9 cellular contexts compared by ENCODE assay signal in the genomic region with DNA sequence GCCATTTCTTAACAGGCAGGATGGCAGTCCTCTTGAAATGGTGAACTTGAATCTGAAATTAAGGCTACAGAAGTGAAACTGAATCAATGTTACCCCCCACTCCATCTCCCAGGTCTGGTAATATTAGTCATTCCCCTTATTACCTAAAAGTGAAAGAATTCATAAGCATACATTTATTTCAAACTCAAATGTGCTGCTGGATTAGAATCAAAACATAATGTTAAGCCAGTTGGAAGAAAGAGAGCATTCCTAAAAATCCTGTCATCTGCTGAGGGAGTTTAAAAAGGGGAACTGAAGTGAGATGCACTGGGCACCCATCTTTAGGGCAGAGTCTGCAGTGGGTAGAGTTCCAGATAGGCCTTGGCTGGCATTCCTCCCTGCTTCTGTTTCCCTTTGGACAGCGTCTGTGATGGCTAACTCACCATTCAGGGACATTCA. TPM values are rescaled to one million over a fixed set of nuclear protein-coding genes. Genes with fewer than 3 reads are reported as not detected.
A peak's percentile ranks its signal among the peaks of the same experiment; 100 is the strongest.
DNase-seq lines count a peak whose midpoint lies in the region; ATAC-seq and TF ChIP-seq lines count a peak whose summit lies in the region.
"Had no signal": no experiment of that assay in that cellular context is flagged by ENCODE, and none has a peak within 500 bp of the region (broad histone marks: within the 10 kb centered on the region; RNA-seq: fewer than 3 reads in every experiment).

No MANE protein-coding gene starts in this region.

- no peak overlapping the region for H4K8ac ChIP-seq in H9 (replicated peaks; ENCODE audit: insufficient read length, low read depth, low read length)

- CTCF ChIA-PET in AG04450 (lab: Charles Lee): interaction anchor here (0.6 to 1.8 kb wide), 2 partner anchors 89 to 799 kb away, joined by 4 to 7 read pairs; no protein-coding TSS in a partner anchor

- peak; percentile 68 for ATAC-seq in left lobe of liver

- H3K23me2 ChIP-seq in H9 (ENCODE audit: insufficient read length, low read depth, low read length, poor library complexity, severe bottlenecking): no peaks in the 10 kb centered on the region

- intact Hi-C loops in activated T-helper 2 cell treated with anti-CD3 and anti-CD28 coated beads, Interferon-gamma antibody, Interleukin-2, Interleukin-4, amounts not matched to agents 10 μg/mL and 5 μg/mL and 100 μg/mL, durations not matched to agents 14 hours and 24 hours and 36 hours (cut with micrococcal nuclease): loop anchor here (1.0 to 5.0 kb wide), 3 partner anchors 17 to 348 kb away; a partner anchor contains a TSS

- H3K36me3 Mint-ChIP-seq in H9 (ENCODE audit: insufficient read depth in 1 of 3, low read depth in 3 of 3): peaks cover 3 to 24% (median 18%) of the 10 kb centered on the region in 3 experiments; a peak in 6 of 7 replicates
- H3K36me3 Mint-ChIP-seq in activated T-helper 2 cell treated with anti-CD3 and anti-CD28 coated beads, Interferon-gamma antibody, Interleukin-2, Interleukin-4, amounts not matched to agents 10 μg/mL and 5 μg/mL and 100 μg/mL, durations not matched to agents 14 hours and 24 hours and 36 hours (ENCODE audit: low read depth): peaks cover 44% of the 10 kb centered on the region

- no peak overlapping the region for H2BK120ac ChIP-seq in H9 (ENCODE audit: low read depth, low read length, poor library complexity, severe bottlenecking)

- H3K18ac ChIP-seq in H9 (ENCODE audit: insufficient read length, low read depth, low read length): no peak overlapping the region

- WGBS in H9 (ENCODE audit: extremely low coverage, insufficient read length, low lambda C conversion rate): no CpG with 5 or more reads among the region's 1 CpG

- no peak overlapping the region for H3K4me2 ChIP-seq in H9 (ENCODE audit: insufficient read depth, insufficient read length, low read length)

- TF ChIP-seq CTCF in AG04450 (IDR thresholded peaks at IDR 0.05; ENCODE audit: low read depth, low read length) (no peak), H9 (conservative IDR thresholded peaks at IDR 0.05) (no peak)

- peak; percentile 33 for DNase-seq in AG04450 (ENCODE audit: low read depth, low spot score)
- no peak for DNase-seq in H9
- DNase-seq in activated T-helper 2 cell treated with anti-CD3 and anti-CD28 coated beads, Interferon-gamma antibody, Interleukin-2, Interleukin-4, amounts not matched to agents 10 μg/mL and 5 μg/mL and 100 μg/mL, durations not matched to agents 14 hours and 24 hours and 36 hours (ENCODE audit: low spot score): no peak
- DNase-seq in left lobe of liver (ENCODE audit: low spot score): no peak
- no peak for DNase-seq in NCI-H774 (lab: John Stamatoyannopoulos, UW)
- DNase-seq in D341Med (ENCODE audit: low spot score): no peak
- DNase-seq in Ammon's horn (ENCODE audit: low spot score): no peak
- no peak for DNase-seq in SW 1271 (lab: John Stamatoyannopoulos, UW)
- DNase-seq: NCI-H1417 treated with DMSO at 0.1 percent for 48 hours had no signal

- H2AFZ ChIP-seq in H9 (ENCODE audit: low read length): no peak overlapping the region

- H4K5ac ChIP-seq in H9 (ENCODE audit: insufficient read length, low read depth, low read length): no peak overlapping the region

- H3K4me1 ChIP-seq in H9 (ENCODE audit: insufficient read depth, low read length): peaks cover 11% of the 10 kb centered on the region

- H2AK5ac ChIP-seq in H9 (ENCODE audit: insufficient read length, low read length): no peak overlapping the region

- no peak overlapping the region for H2BK15ac ChIP-seq in H9 (ENCODE audit: low read depth, low read length)

- peaks cover 44 to 49% of the 10 kb centered on the region in 2 experiments for H3K4me1 Mint-ChIP-seq in H9
- peaks cover 44% of the 10 kb centered on the region for H3K4me1 Mint-ChIP-seq in activated T-helper 2 cell treated with anti-CD3 and anti-CD28 coated beads, Interferon-gamma antibody, Interleukin-2, Interleukin-4, amounts not matched to agents 10 μg/mL and 5 μg/mL and 100 μg/mL, durations not matched to agents 14 hours and 24 hours and 36 hours (ENCODE audit: low read depth)

- H3K27ac Mint-ChIP-seq in H9: peak overlapping the region; percentile 17 to 63 (median 61); a peak in 3 of 7 replicates
- peak overlapping the region; percentile 85 for H3K27ac Mint-ChIP-seq in activated T-helper 2 cell treated with anti-CD3 and anti-CD28 coated beads, Interferon-gamma antibody, Interleukin-2, Interleukin-4, amounts not matched to agents 10 μg/mL and 5 μg/mL and 100 μg/mL, durations not matched to agents 14 hours and 24 hours and 36 hours

- H2BK5ac ChIP-seq in H9 (ENCODE audit: insufficient read length, low read length): no peak overlapping the region

- H3T11ph ChIP-seq in H9 (ENCODE audit: low read length): no peak overlapping the region

- H3K9me3 Mint-ChIP-seq in H9: no peaks in the 10 kb centered on the region
- H3K9me3 Mint-ChIP-seq in activated T-helper 2 cell treated with anti-CD3 and anti-CD28 coated beads, Interferon-gamma antibody, Interleukin-2, Interleukin-4, amounts not matched to agents 10 μg/mL and 5 μg/mL and 100 μg/mL, durations not matched to agents 14 hours and 24 hours and 36 hours: no peaks in the 10 kb centered on the region

- H3K4me3 Mint-ChIP-seq in H9: no peak overlapping the region
- no peak overlapping the region for H3K4me3 Mint-ChIP-seq in activated T-helper 2 cell treated with anti-CD3 and anti-CD28 coated beads, Interferon-gamma antibody, Interleukin-2, Interleukin-4, amounts not matched to agents 10 μg/mL and 5 μg/mL and 100 μg/mL, durations not matched to agents 14 hours and 24 hours and 36 hours (ENCODE audit: low read depth)

- H3K14ac ChIP-seq in H9 (ENCODE audit: insufficient read depth, low read length): no peak overlapping the region

- H3K27me3 ChIP-seq in AG04450 (ENCODE audit: control insufficient read depth, insufficient read depth, low read length) (no peaks in the 10 kb centered on the region), H9 (ENCODE audit: insufficient read depth, low read length) (no peaks in the 10 kb centered on the region)

- no peaks in the 10 kb centered on the region for H4K20me1 ChIP-seq in H9 (ENCODE audit: control insufficient read depth, insufficient read depth, insufficient read length)

- no peak overlapping the region for H3K56ac ChIP-seq in H9 (ENCODE audit: insufficient read length, low read depth, low read length)

- no peak overlapping the region for H3K9ac ChIP-seq in H9 (ENCODE audit: extremely low read depth, insufficient read length, low read length)

- H3K4ac ChIP-seq in H9 (ENCODE audit: low read depth, low read length): no peak overlapping the region

- no peak overlapping the region for H3K23ac ChIP-seq in H9 (ENCODE audit: insufficient read length, low read depth, low read length)

- no peak overlapping the region for H2BK12ac ChIP-seq in H9 (ENCODE audit: insufficient read length, low read depth, low read length)

- H3K9me3 ChIP-seq in AG04450 (ENCODE audit: control insufficient read depth, insufficient read depth, low read length) (no peaks in the 10 kb centered on the region), H9 (ENCODE audit: control insufficient read depth, low read depth, low read length) (no peaks in the 10 kb centered on the region)

- no peak overlapping the region for H4K91ac ChIP-seq in H9 (ENCODE audit: insufficient read length, low read depth, low read length)

- no peaks in the 10 kb centered on the region for H3K27me3 Mint-ChIP-seq in H9 (ENCODE audit: low read depth)
- H3K27me3 Mint-ChIP-seq in activated T-helper 2 cell treated with anti-CD3 and anti-CD28 coated beads, Interferon-gamma antibody, Interleukin-2, Interleukin-4, amounts not matched to agents 10 μg/mL and 5 μg/mL and 100 μg/mL, durations not matched to agents 14 hours and 24 hours and 36 hours (ENCODE audit: low read depth): no peaks in the 10 kb centered on the region

- POLR2A ChIA-PET in AG04450 (lab: Yijun Ruan, JAX): interaction anchor here (1.1 to 1.7 kb wide), 2 partner anchors 16 to 18 kb away, joined by 4 to 5 read pairs; a partner anchor contains a TSS

- H3K27ac ChIP-seq in AG04450 (ENCODE audit: low read depth, low read length): peak overlapping the region; percentile 84
- H3K27ac ChIP-seq in H9 (ENCODE audit: insufficient read length, low read depth, low read length): no peak overlapping the region

- H3K4me3 ChIP-seq in AG04450 (ENCODE audit: low read depth, low read length): no peak overlapping the region; the same call in 1 of the 2 replicates

- H2BK20ac ChIP-seq in H9 (ENCODE audit: low read depth, low read length, poor library complexity, severe bottlenecking): no peak overlapping the region

- peaks cover 14% of the 10 kb centered on the region; the same call in 1 of the 2 replicates for H3K79me2 ChIP-seq in H9 (ENCODE audit: insufficient read depth, low read length)

- H3K79me1 ChIP-seq in H9 (ENCODE audit: insufficient read depth, low read depth, low read length, poor library complexity, severe bottlenecking): peaks cover 3% of the 10 kb centered on the region

RNA-seq across cellular contexts. Expression of a gene that starts 17.4 kb away (rescaled TPM):
- 53.2 and 69.5 TPM in 2 replicates for polyA plus RNA-seq in AG04450 (2011; rRNA removed)
- 62.4 and 63.7 TPM in 2 replicates for polyA minus RNA-seq in AG04450 (2011; rRNA and poly(A)+ RNA removed)
- total RNA-seq in H9 (2021) (44.2 and 46.4 TPM in 2 replicates), left lobe of liver (49.2 TPM)
- total RNA-seq in activated T-helper 2 cell treated with anti-CD3 and anti-CD28 coated beads, Interferon-gamma antibody, Interleukin-2, Interleukin-4, amounts not matched to agents 10 μg/mL and 5 μg/mL and 100 μg/mL, durations not matched to agents 14 hours and 24 hours and 36 hours: 40.9 and 46.5 TPM in 2 replicates

RNA-seq across cellular contexts. Expression of a gene that starts 17.8 kb away (rescaled TPM):
- polyA plus RNA-seq in AG04450 (2011; rRNA removed): 16.7 and 22.6 TPM in 2 replicates
- polyA minus RNA-seq in AG04450 (2011; rRNA and poly(A)+ RNA removed): 18.3 and 26.8 TPM in 2 replicates
- 44.2 and 48.4 TPM in 2 replicates for total RNA-seq in H9 (2021)
- total RNA-seq in activated T-helper 2 cell treated with anti-CD3 and anti-CD28 coated beads, Interferon-gamma antibody, Interleukin-2, Interleukin-4, amounts not matched to agents 10 μg/mL and 5 μg/mL and 100 μg/mL, durations not matched to agents 14 hours and 24 hours and 36 hours: 31.8 and 32.6 TPM in 2 replicates
- 7.0 TPM for total RNA-seq in left lobe of liver

RNA-seq across cellular contexts. Expression of a gene that starts 33.3 kb away (rescaled TPM):
- 0.05 and 0.06 TPM in 2 replicates for polyA plus RNA-seq in AG04450 (2011; rRNA removed)
- not detected in 2 replicates for polyA minus RNA-seq in AG04450 (2011; rRNA and poly(A)+ RNA removed)
- 0.70 and 0.75 TPM in 2 replicates for total RNA-seq in H9 (2021)
- 0.50 and 0.51 TPM in 2 replicates for total RNA-seq in activated T-helper 2 cell treated with anti-CD3 and anti-CD28 coated beads, Interferon-gamma antibody, Interleukin-2, Interleukin-4, amounts not matched to agents 10 μg/mL and 5 μg/mL and 100 μg/mL, durations not matched to agents 14 hours and 24 hours and 36 hours
- total RNA-seq in left lobe of liver: 0.13 TPM
